In the genomic region with DNA sequence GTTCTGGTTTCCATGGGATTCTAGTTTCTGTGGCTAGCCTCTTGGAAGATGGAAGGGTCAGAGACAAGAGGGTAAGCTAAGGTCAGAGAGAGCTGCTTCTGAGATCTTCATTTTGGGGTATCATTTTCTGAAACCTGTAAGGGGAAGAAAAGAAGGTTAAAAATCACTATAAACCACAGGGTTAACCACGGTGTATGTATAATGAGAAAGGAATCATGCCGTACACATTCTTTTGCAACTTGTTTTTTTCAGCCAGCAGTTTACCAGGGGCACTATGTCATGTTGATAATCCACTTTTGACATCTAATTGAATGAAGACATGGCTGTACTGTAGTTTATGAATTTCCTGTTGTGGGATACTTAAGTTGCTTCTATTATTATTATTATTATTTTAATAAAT, we compare ENCODE assay signal across 29 cellular contexts.
DNase-seq lines count a peak whose midpoint lies in the region; ATAC-seq and TF ChIP-seq lines count a peak whose summit lies in the region.
"Had no signal": no experiment of that assay in that cellular context is flagged by ENCODE, and none has a peak within 500 bp of the region (broad histone marks: within the 10 kb centered on the region; RNA-seq: fewer than 3 reads in every experiment).

No MANE protein-coding gene starts in this region.

- no peaks in the 10 kb centered on the region for H4K20me1 ChIP-seq in GM23248 (ENCODE audit: insufficient read depth)

- H3K4me2 ChIP-seq in GM23248 (ENCODE audit: unreplicated experiment), result no peak overlapping the region

- no peaks in the 10 kb centered on the region for H3K27me3 Mint-ChIP-seq in activated CD8-positive, alpha-beta memory T cell treated with anti-CD3 and anti-CD28 coated beads, Interleukin-2, amount 10 ng/mL, durations not matched to agents 7 days and 5 days
- H3K27me3 Mint-ChIP-seq: B cell, memory B cell had no signal

- peaks cover 10% of the 10 kb centered on the region; the same call in 1 of the 2 replicates for H3K79me2 ChIP-seq in GM23248 (ENCODE audit: insufficient read depth)

- in situ Hi-C loops in GM23248 (cut with MboI) (no loop called here), KBM-7 (cut with MboI; ENCODE audit: low pct_unique_long_range_greater_than_20kb, low sequenced_read_pairs) (no loop called here)

- H3K4me3 Mint-ChIP-seq in activated CD8-positive, alpha-beta memory T cell treated with anti-CD3 and anti-CD28 coated beads, Interleukin-2, amount 10 ng/mL, durations not matched to agents 7 days and 5 days, result no peak overlapping the region
- H3K4me3 Mint-ChIP-seq: B cell, memory B cell had no signal

- no TSS peak for BruUV-seq in A673 (replicated peaks; lab: Mats Ljungman, UMichigan)

- no peak overlapping the region for H3K27ac Mint-ChIP-seq in activated CD8-positive, alpha-beta memory T cell treated with anti-CD3 and anti-CD28 coated beads, Interleukin-2, amount 10 ng/mL, durations not matched to agents 7 days and 5 days
- H3K27ac Mint-ChIP-seq: B cell, memory B cell had no signal

- peaks cover 1% of the 10 kb centered on the region for H3K36me3 Mint-ChIP-seq in activated CD8-positive, alpha-beta memory T cell treated with anti-CD3 and anti-CD28 coated beads, Interleukin-2, amount 10 ng/mL, durations not matched to agents 7 days and 5 days

- peaks cover 12% of the 10 kb centered on the region for H3K4me1 ChIP-seq in A673 (ENCODE audit: insufficient read depth, low read length, poor library complexity, severe bottlenecking)
- H3K4me1 ChIP-seq in GM23248 (ENCODE audit: insufficient read depth), result no peaks in the 10 kb centered on the region
- H3K4me1 ChIP-seq: adrenal gland, colonic mucosa, Peyer's patch, testis had no signal

- H3K9me3 Mint-ChIP-seq in activated CD8-positive, alpha-beta memory T cell treated with anti-CD3 and anti-CD28 coated beads, Interleukin-2, amount 10 ng/mL, durations not matched to agents 7 days and 5 days (ENCODE audit: low read depth), result no peaks in the 10 kb centered on the region
- H3K9me3 Mint-ChIP-seq: memory B cell had no signal

- ATAC-seq in GM19397 (IDR thresholded peaks at IDR 0.05; ENCODE audit: unreplicated experiment) (no peak), HG03025 (IDR thresholded peaks at IDR 0.05; ENCODE audit: low FRiP score, unreplicated experiment) (no peak)
- ATAC-seq in activated CD8-positive, alpha-beta memory T cell treated with anti-CD3 and anti-CD28 coated beads, Interleukin-2, amount 10 ng/mL, durations not matched to agents 7 days and 5 days, result no peak

- POLR2A ChIA-PET in A673 (lab: Charles Lee; ENCODE audit: low non-redundant PET), result interaction anchor here (0.6 kb wide), 1 partner anchor 67 kb away, joined by 4 read pairs; no protein-coding TSS in a partner anchor

- H3K27ac ChIP-seq in A673 (ENCODE audit: low read depth, low read length, poor library complexity, severe bottlenecking) (peak overlapping the region; percentile 16), GM23248 (no peak overlapping the region)
- H3K27ac ChIP-seq: adrenal gland, colonic mucosa, HL-60, Peyer's patch, testis had no signal

- H3K27me3 ChIP-seq in A673 (replicated peaks; ENCODE audit: insufficient read depth, low read depth, low read length, poor library complexity), result no peaks in the 10 kb centered on the region
- H3K27me3 ChIP-seq in GM23248 (replicated peaks; ENCODE audit: insufficient read depth), result no peaks in the 10 kb centered on the region
- H3K27me3 ChIP-seq: adrenal gland, colonic mucosa, Peyer's patch, testis had no signal

- no peak overlapping the region for H3K4me3 ChIP-seq in A673 (ENCODE audit: low read depth, low read length, poor library complexity, severe bottlenecking)
- H3K4me3 ChIP-seq in GM23248, result no peak overlapping the region
- H3K4me3 ChIP-seq: adrenal gland, colonic mucosa, Peyer's patch, testis had no signal

- peaks cover 8% of the 10 kb centered on the region for H3K4me1 Mint-ChIP-seq in activated CD8-positive, alpha-beta memory T cell treated with anti-CD3 and anti-CD28 coated beads, Interleukin-2, amount 10 ng/mL, durations not matched to agents 7 days and 5 days
- H3K4me1 Mint-ChIP-seq: B cell had no signal

- no peaks in the 10 kb centered on the region for H3F3A ChIP-seq in GM23248 (ENCODE audit: insufficient read depth)

- H3K9me2 ChIP-seq in GM23248 (ENCODE audit: insufficient read depth), result no peaks in the 10 kb centered on the region

- no peak for TF ChIP-seq CTCF in A673 (conservative IDR thresholded peaks at IDR 0.05; ENCODE audit: low read depth, low read length)

- H3K9ac ChIP-seq in GM23248, result no peak overlapping the region

- WGBS in GM23248 (ENCODE audit: low coverage in 1 of 2, low lambda C conversion rate in 2 of 2, missing lambda C conversion rate in 2 of 2), 2 experiments, result 91 to 92% methylated on average over 2 of the region's 2 CpGs

- intact Hi-C loops in A673 (cut with micrococcal nuclease; ENCODE audit: unreplicated experiment), result no loop called here

- H3K36me3 ChIP-seq in A673 (ENCODE audit: insufficient read depth, low read length, poor library complexity, severe bottlenecking), result no peaks in the 10 kb centered on the region
- no peaks in the 10 kb centered on the region for H3K36me3 ChIP-seq in GM23248 (ENCODE audit: low read depth)
- H3K36me3 ChIP-seq: adrenal gland, colonic mucosa, Peyer's patch had no signal

- no peak overlapping the region for H2AFZ ChIP-seq in GM23248

- peak; percentile 1 for DNase-seq in A673 (ENCODE audit: low spot score)
- DNase-seq in GM23248, result peak; percentile 2
- DNase-seq in astrocyte of the hippocampus (ENCODE audit: low read depth, low spot score), result peak; percentile 57
- peak; percentile 82 for DNase-seq in iris pigment epithelial cell (ENCODE audit: low read depth)
- no peak for DNase-seq in KBM-7
- no peak for DNase-seq in activated CD8-positive, alpha-beta memory T cell treated with anti-CD3 and anti-CD28 coated beads, Interleukin-2, amount 10 ng/mL, durations not matched to agents 7 days and 5 days
- DNase-seq: 8988T; activated naive CD4-positive, alpha-beta T cell treated with Interleukin-2 at 50 U/mL for 16 hours; adrenal gland; colonic mucosa; effector CD8-positive, alpha-beta T cell; erythroblast; foreskin melanocyte; GDM1; Kasumi-1; NCI-H1092; NCI-H1694 treated with DMSO at 0.1 percent for 48 hours; NCI-H2171 treated with DMSO at 0.1 percent for 48 hours; NCI-H526; nucleus accumbens; Peyer's patch; SHP77 treated with DMSO at 0.1 percent for 48 hours; stimulated activated naive CD4-positive, alpha-beta T cell treated with Interleukin-2 at 50 U/mL for 16 hours; testis had no signal

- no peaks in the 10 kb centered on the region for H3K9me3 ChIP-seq in A673 (ENCODE audit: low read depth, low read length, poor library complexity, severe bottlenecking)
- no peaks in the 10 kb centered on the region for H3K9me3 ChIP-seq in GM23248 (ENCODE audit: low read depth)
- H3K9me3 ChIP-seq: adrenal gland, colonic mucosa, Peyer's patch, testis had no signal

- CTCF ChIA-PET in A673 (lab: Charles Lee), result no interaction called here
- CTCF ChIA-PET in activated CD8-positive, alpha-beta memory T cell treated with anti-CD3 and anti-CD28 coated beads, Interleukin-2, amount 10 ng/mL, durations not matched to agents 7 days and 5 days (lab: Charles Lee), result interaction anchor here (0.9 kb wide), 1 partner anchor 10 kb away, joined by 3 read pairs; no protein-coding TSS in a partner anchor

Comparison
In these comparisons a context has a peak if more than half of its experiments do, and no peak if none do; other contexts are left out.
1. DNase-seq: peak in A673 (single experiment), GM23248 (single experiment), astrocyte of the hippocampus (single experiment) and iris pigment epithelial cell (single experiment); none in KBM-7 (single experiment) and activated CD8-positive, alpha-beta memory T cell treated with anti-CD3 and anti-CD28 coated beads, Interleukin-2, amount 10 ng/mL, durations not matched to agents 7 days and 5 days (single experiment).